14 cellular contexts compared by ENCODE assay signal in the genomic region with DNA sequence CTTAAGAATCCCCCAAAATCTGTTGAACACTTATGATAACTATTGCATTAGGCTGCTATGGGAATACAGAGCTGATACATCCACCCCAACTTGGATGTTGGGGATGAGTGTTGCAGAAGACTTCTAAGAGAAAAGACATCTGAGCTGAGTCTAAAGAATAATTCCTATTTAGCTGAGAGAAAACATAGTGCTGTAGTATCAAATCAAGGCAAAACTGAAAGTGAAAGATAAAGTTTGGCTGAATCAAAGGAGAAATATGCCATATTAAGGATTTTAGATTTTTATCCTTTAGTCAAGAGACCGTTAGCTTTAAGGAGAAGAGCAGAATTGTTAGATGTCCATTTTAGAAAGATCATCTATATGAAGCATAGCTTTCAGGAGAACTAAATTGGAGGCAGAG.
"Had no signal": no experiment of that assay in that cellular context is flagged by ENCODE, and none has a peak within 500 bp of the region (broad histone marks: within the 10 kb centered on the region; RNA-seq: fewer than 3 reads in every experiment).

No MANE protein-coding gene starts in this region.

- H3K9me3 ChIP-seq: pancreas, stomach had no signal

- H3K4me1 ChIP-seq: adrenal gland, pancreas, stomach had no signal

- ATAC-seq: activated T-helper 17 cell treated with anti-CD3 and anti-CD28 coated beads, Interleukin-2, amount 50 U/mL, for 72 hours; left cardiac atrium; pancreas had no signal

- H3K27me3 ChIP-seq: adrenal gland, pancreas, stomach had no signal

- H3K27ac ChIP-seq: adrenal gland, pancreas, skin epidermis, stomach had no signal

- H3K4me3 ChIP-seq: pancreas, skin epidermis, stomach had no signal

- H3K36me3 ChIP-seq: adrenal gland, pancreas, stomach had no signal

- DNase-seq: activated B cell treated with CpG ODN at 0.5 μM for 24 hours; activated CD4-positive, alpha-beta T cell treated with anti-CD3 and anti-CD28 coated beads, Interleukin-2, amount 10 ng/mL, durations not matched to agents 24 days and 14 days; activated naive CD4-positive, alpha-beta T cell treated with anti-CD3 and anti-CD28 coated beads for 36 hours; adrenal gland; cerebellar nuclear complex; dermis blood vessel endothelial cell; glutamatergic neuron; left cardiac atrium; mesendoderm; pancreas; retina; stomach had no signal
